In genomic region chr19:36014029-36014924, GRCh38 we compare ENCODE assay signal across 8 cellular contexts. TPM values are rescaled to one million over a fixed set of nuclear protein-coding genes. Genes with fewer than 3 reads are reported as not detected.
DNase-seq lines count a peak whose midpoint lies in the region; ATAC-seq, FAIRE-seq and TF ChIP-seq lines count a peak whose summit lies in the region.

Gene ALKBH6, minus strand, starts transcription at chr19:36014213. Its CDS starts 816 bp downstream, at chr19:36013397.

- CTCF ChIA-PET in HepG2 (lab: Yijun Ruan, JAX; ENCODE audit: low intra/inter-chr PET ratio, low total read pairs): no interaction called here

- H4K20me1 ChIP-seq in HepG2 (ENCODE audit: insufficient read depth, low read length): no peaks in the 10 kb centered on the region

- peak; percentile 97 for ATAC-seq in GM19395 (IDR thresholded peaks at IDR 0.05; ENCODE audit: unreplicated experiment)
- ATAC-seq in HG03565 (IDR thresholded peaks at IDR 0.05; ENCODE audit: unreplicated experiment): peak; percentile 91
- ATAC-seq in HepG2: peak; percentile 98

- DNase-seq in NCI-H774 (lab: John Stamatoyannopoulos, UW) (peak; percentile 98), dermis microvascular lymphatic vessel endothelial cell (ENCODE audit: low read depth in 2 of 2) (peak; percentile 91 to 99), HepG2 (ENCODE audit: low spot score) (peak; percentile 97)
- peak; percentile 99 for DNase-seq in activated CD4-positive, alpha-beta T cell treated with anti-CD3 and anti-CD28 coated beads, Interleukin-2, amount 50 U/mL, for 4 hours
- DNase-seq in stimulated activated CD4-positive, alpha-beta T cell treated with anti-CD3 and anti-CD28 coated beads, Interleukin-4, amount 100 ng/mL, for 1 hour: peak; percentile 100

- BruUV-seq in HepG2 (replicated peaks; lab: Mats Ljungman, UMichigan): TSS peak; percentile 83

- peak within 1 kb of the TSS; percentile 77 for H3K9ac ChIP-seq in HepG2 (ENCODE audit: insufficient read depth, low read depth, low read length)

- POLR2A ChIA-PET in HepG2 (lab: Yijun Ruan, JAX): interaction anchor here (0.8 to 1.7 kb wide), 6 partner anchors 17 to 45 kb away, joined by 5 to 17 read pairs (median 5); partner anchors contain the start of gene THAP8

- no peak within 1 kb of the TSS for H2AFZ ChIP-seq in HepG2 (ENCODE audit: low read length)

- under 1% methylated on average over 21 of the region's 42 CpGs for WGBS in HepG2 (ENCODE audit: low lambda C conversion rate)

- TF ChIP-seq EP300 in HepG2 (IDR thresholded peaks at IDR 0.05; ENCODE audit: low read depth in 2 of 2, low read length in 2 of 2): no peak
- peak; percentile 18; the same call in 1 of the 2 replicates for TF ChIP-seq EP300 in HepG2 (CRISPR knock-in tag; IDR thresholded peaks at IDR 0.05; ENCODE audit: borderline replicate concordance)

- H3K79me2 ChIP-seq in HepG2 (ENCODE audit: insufficient read depth, low read length): peaks cover 13% of the 10 kb centered on the region

- no peak for TF ChIP-seq CTCF in C4-2B (conservative IDR thresholded peaks at IDR 0.05)
- TF ChIP-seq CTCF in HepG2 (CRISPR knock-in tag; IDR thresholded peaks at IDR 0.05): peak; percentile 48

- no peaks in the 10 kb centered on the region for H3K9me3 ChIP-seq in HepG2 (ENCODE audit: low read length)

- peak within 1 kb of the TSS; percentile 96 for H3K4me2 ChIP-seq in HepG2 (ENCODE audit: low read depth, low read length)

- FAIRE-seq in HepG2 (lab: Jason Lieb, UNC): peak; percentile 92

- peak within 1 kb of the TSS; percentile 80 for H3K27ac ChIP-seq in C4-2B
- H3K27ac ChIP-seq in HepG2 (ENCODE audit: extremely low read length, insufficient read depth, low read length): peak within 1 kb of the TSS; percentile 67

- TF ChIP-seq POLR2A in HepG2 (IDR thresholded peaks at IDR 0.05; ENCODE audit: insufficient read depth in 1 of 2, low read depth in 2 of 2, low read length in 2 of 2): peak; percentile 42 to 72; a peak in 3 of 4 replicates

- in situ Hi-C loops in HepG2 (cut with HindIII; ENCODE audit: extremely low pct_ligation_motif_present, low pct_unique_long_range_greater_than_20kb): no loop called here

- intact Hi-C loops in HepG2 (cut with micrococcal nuclease; ENCODE audit: unreplicated experiment): loop anchor here (1.0 kb wide), 1 partner anchor 8 kb away; no protein-coding TSS in a partner anchor

- no peaks in the 10 kb centered on the region for H3K36me3 ChIP-seq in HepG2 (replicated peaks in 1 of 2; ENCODE audit: control insufficient read depth in 1 of 2, insufficient read depth in 2 of 2, low read length in 2 of 2)

- peaks cover 42% of the 10 kb centered on the region for H3K4me1 ChIP-seq in HepG2 (ENCODE audit: insufficient read depth, low read length)

- peak within 1 kb of the TSS; percentile 74 to 92 (median 85) for H3K4me3 ChIP-seq in HepG2 (replicated peaks in 1 of 3; ENCODE audit: insufficient read depth in 1 of 3, low read depth in 2 of 3, low read length in 3 of 3)

- H3K27me3 ChIP-seq in HepG2 (ENCODE audit: control insufficient read depth in 1 of 2, insufficient read depth in 2 of 2, low read length in 2 of 2): no peaks in the 10 kb centered on the region; a peak in 1 of 5 replicates

- TF ChIP-seq RAD21 in HepG2 (CRISPR knock-in tag; IDR thresholded peaks at IDR 0.05): no peak

TF ChIP-seq in HepG2, 621 proteins besides CTCF, POLR2A, EP300 and RAD21 (continues in another document):
- TF ChIP-seq PRMT3 (CRISPR knock-in tag; IDR thresholded peaks at IDR 0.05; ENCODE audit: borderline replicate concordance, low read depth) (no peak), ZNF225 (CRISPR knock-in tag; IDR thresholded peaks at IDR 0.05) (no peak), NFE2L2 (IDR thresholded peaks at IDR 0.05; ENCODE audit: low read length) (no peak), E2F1 (CRISPR knock-in tag; IDR thresholded peaks at IDR 0.05) (no peak), TMF1 (CRISPR knock-in tag; IDR thresholded peaks at IDR 0.05; ENCODE audit: low read depth) (no peak), RBAK (CRISPR knock-in tag; IDR thresholded peaks at IDR 0.05) (no peak), ZBTB37 (CRISPR knock-in tag; IDR thresholded peaks at IDR 0.05) (no peak), ZEB1 (IDR thresholded peaks at IDR 0.05; ENCODE audit: insufficient replicate concordance, low read depth) (no peak), ZNF597 (CRISPR knock-in tag; IDR thresholded peaks at IDR 0.05) (no peak), NFIB (CRISPR knock-in tag; IDR thresholded peaks at IDR 0.05; ENCODE audit: borderline replicate concordance) (no peak), TBL1XR1 (IDR thresholded peaks at IDR 0.05; ENCODE audit: borderline replicate concordance, low read length, partially characterized antibody) (no peak), PATZ1 (CRISPR knock-in tag; IDR thresholded peaks at IDR 0.05) (no peak), ZNF670 (CRISPR knock-in tag; IDR thresholded peaks at IDR 0.05; ENCODE audit: borderline replicate concordance) (no peak), SMC3 (IDR thresholded peaks at IDR 0.05; ENCODE audit: low read length) (no peak), KLF11 (CRISPR knock-in tag; IDR thresholded peaks at IDR 0.05) (peak; percentile 41; the same call in 1 of the 2 replicates)

RNA-seq across cellular contexts. Expression of gene ALKBH6, which starts in this region (rescaled TPM):
- 5.5 and 8.7 TPM in 2 replicates for total RNA-seq in dermis microvascular lymphatic vessel endothelial cell
- total RNA-seq in HepG2 (2016; rRNA removed; fragmentation: Illumina TruSeq; extraction: Trizol): 6.9 and 13.7 TPM in 2 replicates
- 5.2 and 5.9 TPM in 2 replicates for total RNA-seq in HepG2 (2016; cell fraction: cytosol; rRNA removed; fragmentation: Illumina TruSeq; extraction: Trizol; ENCODE audit: low read depth)
- 6.6 and 11.7 TPM in 2 replicates for total RNA-seq in HepG2 (2016; cell fraction: insoluble cytoplasmic fraction; rRNA removed; fragmentation: Illumina TruSeq; extraction: Trizol)
- total RNA-seq in HepG2 (2016; cell fraction: membrane; rRNA removed; fragmentation: Illumina TruSeq; extraction: Trizol): 5.3 and 5.4 TPM in 2 replicates
- total RNA-seq in HepG2 (2016; cell fraction: nucleus; rRNA removed; fragmentation: Illumina TruSeq; extraction: Trizol): 8.7 and 10.8 TPM in 2 replicates
- polyA plus RNA-seq in HepG2 (2011; rRNA removed): 18.1 and 20.9 TPM in 2 replicates
- polyA plus RNA-seq in HepG2 (2011; cell fraction: cytosol; rRNA removed): 13.5 and 16.8 TPM in 2 replicates
- polyA plus RNA-seq in HepG2 (2011; cell fraction: nucleus; rRNA removed): 61.3 and 62.3 TPM in 2 replicates
- polyA plus RNA-seq in HepG2 (2012): 12.0 and 17.8 TPM in 2 replicates
- 4.2 and 4.7 TPM in 2 replicates for polyA plus RNA-seq in HepG2 (2016; cell fraction: cytosol; fragmentation: Illumina TruSeq; extraction: Trizol; ENCODE audit: low read depth)
- 8.3 and 10.2 TPM in 2 replicates for polyA plus RNA-seq in HepG2 (2016; cell fraction: insoluble cytoplasmic fraction; fragmentation: Illumina TruSeq; extraction: Trizol; ENCODE audit: low read depth)
- 4.5 and 5.6 TPM in 2 replicates for polyA plus RNA-seq in HepG2 (2016; cell fraction: membrane; fragmentation: Illumina TruSeq; extraction: Trizol; ENCODE audit: low read depth)
- polyA plus RNA-seq in HepG2 (2016; cell fraction: nucleus; fragmentation: Illumina TruSeq; extraction: Trizol; ENCODE audit: insufficient read depth, low read depth): 41.1 and 43.4 TPM in 2 replicates
- polyA minus RNA-seq in HepG2 (2011; rRNA and poly(A)+ RNA removed; ENCODE audit: low replicate concordance): 7.3 and 9.7 TPM in 2 replicates
- 3.4 and 4.0 TPM in 2 replicates for polyA minus RNA-seq in HepG2 (2011; cell fraction: cytosol; rRNA and poly(A)+ RNA removed)
- 7.9 and 9.8 TPM in 2 replicates for polyA minus RNA-seq in HepG2 (2011; cell fraction: nucleus; rRNA and poly(A)+ RNA removed)

Comparison
In these comparisons a context has a peak if more than half of its experiments do, and no peak if none do; other contexts are left out.
1. Peak in every context shown above with its lines: DNase-seq, ATAC-seq, H3K4me3 ChIP-seq and H3K27ac ChIP-seq.